In the genomic region with DNA sequence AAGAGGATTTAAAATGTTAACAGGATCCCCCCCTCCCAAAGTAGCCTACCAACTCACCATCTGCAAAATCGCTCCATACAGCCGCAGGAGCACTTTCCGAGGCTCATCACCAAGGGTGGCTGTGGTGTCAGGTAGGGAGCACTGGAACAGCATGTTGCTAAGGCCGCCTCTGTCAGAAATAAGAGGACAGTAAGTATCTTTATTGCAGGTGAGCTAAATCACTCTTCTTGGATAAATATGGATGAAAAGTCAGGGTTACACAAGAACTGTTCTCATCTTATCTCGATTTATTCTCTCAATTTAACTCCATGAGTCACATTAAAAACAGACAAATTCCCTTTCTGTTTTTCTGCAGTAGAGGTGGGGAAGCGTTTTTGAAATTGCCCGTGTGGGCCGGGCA, we compare ENCODE assay signal across 22 cellular contexts. TPM values are rescaled to one million over a fixed set of nuclear protein-coding genes. Genes with fewer than 3 reads are reported as not detected.
DNase-seq lines count a peak whose midpoint lies in the region; TF ChIP-seq lines count a peak whose summit lies in the region.
"Had no signal": no experiment of that assay in that cellular context is flagged by ENCODE, and none has a peak within 500 bp of the region (broad histone marks: within the 10 kb centered on the region; RNA-seq: fewer than 3 reads in every experiment).

No MANE protein-coding gene starts in this region.

- H2AK5ac ChIP-seq in mesenchymal stem cell (ENCODE audit: low read length, severe bottlenecking) = no peak overlapping the region

- BruUV-seq in Calu3 (replicated peaks; lab: Mats Ljungman, UMichigan) (no TSS peak), PC-9 (replicated peaks; lab: Mats Ljungman, UMichigan) (no TSS peak), mammary epithelial cell (replicated peaks; lab: Mats Ljungman, UMichigan) (no TSS peak)

- H2BK15ac ChIP-seq in mesenchymal stem cell (ENCODE audit: low read depth, poor library complexity, severe bottlenecking) = no peak overlapping the region

- H3K36me3 ChIP-seq in PC-9 (ENCODE audit: low read depth) = peaks cover 17% of the 10 kb centered on the region; the same call in 1 of the 2 replicates
- H3K36me3 ChIP-seq in colonic mucosa = no peaks in the 10 kb centered on the region
- no peaks in the 10 kb centered on the region for H3K36me3 ChIP-seq in osteoblast (ENCODE audit: insufficient read depth, low read length)
- H3K36me3 ChIP-seq in mesenchymal stem cell (ENCODE audit: control insufficient read depth in 1 of 2, insufficient read depth in 2 of 2, low read depth in 1 of 2, low read length in 2 of 2) = peaks cover 4 to 8% of the 10 kb centered on the region in 2 experiments
- no peaks in the 10 kb centered on the region for H3K36me3 ChIP-seq in mammary epithelial cell (ENCODE audit: insufficient read depth, low read length)

- DNase-seq in Calu3 (no peak), PC-9 (no peak), colonic mucosa (no peak), osteoblast (ENCODE audit: insufficient read length, low spot score, missing footprints) (peak; percentile 59), osteocyte (ENCODE audit: extremely low spot score, unreplicated experiment) (no peak), mesenchymal stem cell (no peak), mammary epithelial cell (no peak)
- no peak for DNase-seq in effector CD8-positive, alpha-beta T cell (lab: John Stamatoyannopoulos, UW)
- DNase-seq: AML-193; CD4-positive, alpha-beta T cell; KBM-7; MV-4-11; NCI-H1105; NCI-H1436 treated with DMSO at 0.1 percent for 48 hours; NCI-H187 treated with DMSO at 0.1 percent for 48 hours; NCI-H2171 treated with DMSO at 0.1 percent for 48 hours; NCI-H524; NCI-H748 treated with DMSO at 0.1 percent for 48 hours; Right ventricle myocardium superior; RPMI8226 had no signal

- H3K4me3 Mint-ChIP-seq in Calu3 (ENCODE audit: low read depth, unreplicated experiment) = peak overlapping the region; percentile 40
- no peak overlapping the region for H3K4me3 Mint-ChIP-seq in osteocyte (ENCODE audit: unreplicated experiment)
- H3K4me3 Mint-ChIP-seq: CD4-positive, alpha-beta T cell had no signal

- H3K4ac ChIP-seq in mesenchymal stem cell (ENCODE audit: low read depth in 1 of 2, low read length in 2 of 2) = no peak overlapping the region

- H2AFZ ChIP-seq in PC-9 (no peak overlapping the region), osteoblast (ENCODE audit: low read length) (no peak overlapping the region), mesenchymal stem cell (ENCODE audit: low read depth, low read length) (no peak overlapping the region), mammary epithelial cell (ENCODE audit: low read depth, low read length) (no peak overlapping the region)

- in situ Hi-C loops in mammary epithelial cell (cut with MboI; ENCODE audit: low sequenced_read_pairs in 2 of 2) = no loop called here

- no peak overlapping the region for H2BK5ac ChIP-seq in mesenchymal stem cell (ENCODE audit: low read depth, low read length, poor library complexity, severe bottlenecking)

- dilution Hi-C loops in mammary epithelial cell (cut with HindIII; ENCODE audit: low sequenced_read_pairs) = no loop called here

- no peak overlapping the region for H4K91ac ChIP-seq in mesenchymal stem cell (ENCODE audit: low read length)

- no peaks in the 10 kb centered on the region for H3K9me3 ChIP-seq in PC-9 (ENCODE audit: insufficient read depth, low read depth)
- H3K9me3 ChIP-seq in colonic mucosa = no peaks in the 10 kb centered on the region
- H3K9me3 ChIP-seq in osteoblast (ENCODE audit: low read depth, low read length) = no peaks in the 10 kb centered on the region
- H3K9me3 ChIP-seq in mesenchymal stem cell (ENCODE audit: control insufficient read depth, low read length) = no peaks in the 10 kb centered on the region
- no peaks in the 10 kb centered on the region for H3K9me3 ChIP-seq in mammary epithelial cell (replicated peaks; ENCODE audit: insufficient read depth, low read length)
- H3K9me3 ChIP-seq: SJSA1 had no signal

- H3K9me3 Mint-ChIP-seq in Calu3 (ENCODE audit: low read depth, unreplicated experiment) = no peaks in the 10 kb centered on the region
- no peaks in the 10 kb centered on the region for H3K9me3 Mint-ChIP-seq in osteocyte (ENCODE audit: unreplicated experiment)
- H3K9me3 Mint-ChIP-seq: CD4-positive, alpha-beta T cell had no signal

- H3K27ac ChIP-seq in PC-9 (peak overlapping the region; percentile 3; the same call in 1 of the 2 replicates), colonic mucosa (peak overlapping the region; percentile 11), osteoblast (ENCODE audit: low read depth, low read length) (no peak overlapping the region), mesenchymal stem cell (ENCODE audit: low read length, poor library complexity, severe bottlenecking) (no peak overlapping the region), mammary epithelial cell (ENCODE audit: insufficient read depth, low read depth, low read length) (no peak overlapping the region)
- H3K27ac ChIP-seq: BLaER1 treated with 17β-estradiol and CSF1 and Interleukin-3, amounts not matched to agents 10 nM and 100 nM; SJSA1 had no signal

- no peak overlapping the region for H2BK120ac ChIP-seq in mesenchymal stem cell (ENCODE audit: low read depth, low read length)

- intact Hi-C loops in Calu3 (cut with micrococcal nuclease; ENCODE audit: unreplicated experiment) = no loop called here
- intact Hi-C loops in PC-9 (cut with micrococcal nuclease; ENCODE audit: unreplicated experiment) = no loop called here
- intact Hi-C loops in colonic mucosa (cut with DNase I) = no loop called here
- intact Hi-C loops in mammary epithelial cell (cut with micrococcal nuclease) = no loop called here

- H3K27me3 ChIP-seq in PC-9 (ENCODE audit: insufficient read depth, low read depth) = no peaks in the 10 kb centered on the region
- no peaks in the 10 kb centered on the region for H3K27me3 ChIP-seq in colonic mucosa
- no peaks in the 10 kb centered on the region for H3K27me3 ChIP-seq in osteoblast (ENCODE audit: insufficient read depth, low read length)
- H3K27me3 ChIP-seq in mesenchymal stem cell (ENCODE audit: control insufficient read depth in 1 of 2, insufficient read depth in 1 of 2, low read length in 2 of 2) = no peaks in the 10 kb centered on the region
- no peaks in the 10 kb centered on the region for H3K27me3 ChIP-seq in mammary epithelial cell (ENCODE audit: insufficient read depth, low read length)
- H3K27me3 ChIP-seq: BLaER1 treated with 17β-estradiol and CSF1 and Interleukin-3, amounts not matched to agents 10 nM and 100 nM; SJSA1 had no signal

- POLR2A ChIA-PET in PC-9 (lab: Charles Lee; ENCODE audit: unreplicated experiment) = no interaction called here

- CTCF ChIA-PET in Calu3 (lab: Charles Lee) = interaction anchor here (0.6 to 1.3 kb wide), 3 partner anchors 8 to 1013 kb away, joined by 3 read pairs; no protein-coding TSS in a partner anchor
- CTCF ChIA-PET in PC-9 (lab: Charles Lee) = no interaction called here
- CTCF ChIA-PET in mammary epithelial cell (lab: Charles Lee; ENCODE audit: low non-redundant PET) = interaction anchor here (0.7 kb wide), 1 partner anchor 1572 kb away, joined by 4 read pairs; no protein-coding TSS in a partner anchor

- peaks cover 14% of the 10 kb centered on the region for H3K79me1 ChIP-seq in mesenchymal stem cell (replicated peaks; ENCODE audit: low read length, poor library complexity, severe bottlenecking)

- H3K18ac ChIP-seq in mesenchymal stem cell (ENCODE audit: low read depth in 1 of 2, low read length in 2 of 2) = no peak overlapping the region

- no peak overlapping the region for H2BK12ac ChIP-seq in mesenchymal stem cell (ENCODE audit: low read length in 2 of 2)

- no peak overlapping the region for H3K23ac ChIP-seq in mesenchymal stem cell (ENCODE audit: low read length in 2 of 2)

- H3K27me3 Mint-ChIP-seq in Calu3 (ENCODE audit: unreplicated experiment) = no peaks in the 10 kb centered on the region
- no peaks in the 10 kb centered on the region for H3K27me3 Mint-ChIP-seq in osteocyte (ENCODE audit: unreplicated experiment)
- H3K27me3 Mint-ChIP-seq: CD4-positive, alpha-beta T cell had no signal

- no peak overlapping the region for H3K4me2 ChIP-seq in PC-9
- H3K4me2 ChIP-seq in osteoblast (ENCODE audit: insufficient read depth, low read length) = no peak overlapping the region
- H3K4me2 ChIP-seq in mesenchymal stem cell (ENCODE audit: low read length, poor library complexity, severe bottlenecking) = no peak overlapping the region
- no peak overlapping the region for H3K4me2 ChIP-seq in mammary epithelial cell (ENCODE audit: insufficient read depth, low read depth, low read length)
- H3K4me2 ChIP-seq: BLaER1 treated with 17β-estradiol and CSF1 and Interleukin-3, amounts not matched to agents 10 nM and 100 nM had no signal

- TF ChIP-seq CTCF in Calu3 (IDR thresholded peaks at IDR 0.05; ENCODE audit: unreplicated experiment) = no peak
- TF ChIP-seq CTCF in PC-9 (conservative IDR thresholded peaks at IDR 0.05) = no peak
- TF ChIP-seq CTCF in colonic mucosa (IDR thresholded peaks at IDR 0.05) = no peak
- no peak for TF ChIP-seq CTCF in osteoblast (IDR thresholded peaks at IDR 0.05; ENCODE audit: extremely low read depth, low read depth, low read length)
- TF ChIP-seq CTCF in osteocyte (IDR thresholded peaks at IDR 0.05) = no peak
- no peak for TF ChIP-seq CTCF in mammary epithelial cell (conservative IDR thresholded peaks at IDR 0.05 in 1 of 2, IDR thresholded peaks at IDR 0.05 in 1 of 2; ENCODE audit: extremely low read depth in 1 of 2, insufficient read depth in 1 of 2, low read depth in 1 of 2, low read length in 2 of 2)

- H3K79me2 ChIP-seq in PC-9 (ENCODE audit: low read depth) = peaks cover 95% of the 10 kb centered on the region
- peaks cover 25% of the 10 kb centered on the region for H3K79me2 ChIP-seq in osteoblast (ENCODE audit: insufficient read depth, low read length)
- no peaks in the 10 kb centered on the region for H3K79me2 ChIP-seq in mammary epithelial cell (ENCODE audit: insufficient read depth, low read length)

- H3K4me1 Mint-ChIP-seq in Calu3 (ENCODE audit: low read depth, unreplicated experiment) (peaks cover 54% of the 10 kb centered on the region), osteocyte (ENCODE audit: unreplicated experiment) (peaks cover 17% of the 10 kb centered on the region)

- peaks cover 53% of the 10 kb centered on the region for H3F3A ChIP-seq in PC-9 (ENCODE audit: insufficient read depth, low read depth)

- no peak overlapping the region for H3K14ac ChIP-seq in mesenchymal stem cell (ENCODE audit: low read length in 2 of 2)

- peak overlapping the region; percentile 42 for H3K27ac Mint-ChIP-seq in Calu3 (ENCODE audit: unreplicated experiment)
- H3K27ac Mint-ChIP-seq in osteocyte (ENCODE audit: unreplicated experiment) = no peak overlapping the region
- H3K27ac Mint-ChIP-seq: CD4-positive, alpha-beta T cell had no signal

- H4K20me1 ChIP-seq in PC-9 (ENCODE audit: insufficient read depth) (peaks cover 90% of the 10 kb centered on the region), osteoblast (ENCODE audit: insufficient read depth, low read length) (peaks cover 9% of the 10 kb centered on the region), mammary epithelial cell (ENCODE audit: insufficient read depth, low read length) (no peaks in the 10 kb centered on the region)

- H3K9me2 ChIP-seq in PC-9 (ENCODE audit: insufficient read depth) = no peaks in the 10 kb centered on the region

- H3K4me1 ChIP-seq in PC-9 (replicated peaks; ENCODE audit: insufficient read depth) (peaks cover 17% of the 10 kb centered on the region), colonic mucosa (peaks cover 4% of the 10 kb centered on the region), osteoblast (ENCODE audit: insufficient read depth, low read length) (peaks cover 13% of the 10 kb centered on the region), mesenchymal stem cell (ENCODE audit: control insufficient read depth, insufficient read depth, low read depth, low read length) (peaks cover 2% of the 10 kb centered on the region), mammary epithelial cell (ENCODE audit: insufficient read depth, low read length) (peaks cover 5% of the 10 kb centered on the region)
- H3K4me1 ChIP-seq: SJSA1 had no signal

- H4K8ac ChIP-seq in mesenchymal stem cell (ENCODE audit: low read length) = no peak overlapping the region

- 97% methylated on average over 8 of the region's 8 CpGs for WGBS in mesenchymal stem cell
- 97% methylated on average over 8 of the region's 8 CpGs for WGBS in mammary epithelial cell (ENCODE audit: low coverage, missing lambda C conversion rate)

- no peak overlapping the region for H3K4me3 ChIP-seq in PC-9
- no peak overlapping the region for H3K4me3 ChIP-seq in colonic mucosa
- H3K4me3 ChIP-seq in osteoblast (ENCODE audit: insufficient read depth, low read length) = no peak overlapping the region
- no peak overlapping the region for H3K4me3 ChIP-seq in mesenchymal stem cell (ENCODE audit: insufficient read depth in 1 of 2, low read depth in 1 of 2, low read length in 2 of 2)
- no peak overlapping the region for H3K4me3 ChIP-seq in mammary epithelial cell (replicated peaks in 1 of 3; ENCODE audit: insufficient read depth in 1 of 3, low read depth in 2 of 3, low read length in 3 of 3)
- H3K4me3 ChIP-seq: BLaER1 treated with 17β-estradiol and CSF1 and Interleukin-3, amounts not matched to agents 10 nM and 100 nM; SJSA1 had no signal

- H3K9ac ChIP-seq in colonic mucosa (ENCODE audit: low read depth in 2 of 2, low read length in 2 of 2) (no peak overlapping the region), mesenchymal stem cell (ENCODE audit: low read length) (no peak overlapping the region), mammary epithelial cell (ENCODE audit: insufficient read depth, low read length) (no peak overlapping the region)

- H3K36me3 Mint-ChIP-seq in Calu3 (ENCODE audit: insufficient read depth, unreplicated experiment) (peaks cover 53% of the 10 kb centered on the region), osteocyte (ENCODE audit: unreplicated experiment) (peaks cover 8% of the 10 kb centered on the region)

RNA-seq across cellular contexts. Expression of gene CHKA, which starts 24.2 kb away (rescaled TPM):
- total RNA-seq in Calu3 (2022) (100 and 104 TPM in 2 replicates), PC-9 (2021) (84.2 and 90.5 TPM in 2 replicates), colonic mucosa (10 to 100 TPM; 50.1 to 83.7 TPM), osteoblast (26.5 and 29.0 TPM in 2 replicates), osteocyte (38.0 and 39.3 TPM in 2 replicates), mammary epithelial cell (10 to 100 TPM; 11.5 to 13.2 TPM)
- polyA plus RNA-seq in mesenchymal stem cell (2013, experiment 1 of 2) = 22.7 TPM
- polyA plus RNA-seq in mesenchymal stem cell (2013, experiment 2 of 2) = 22.9 TPM
- polyA plus RNA-seq in mammary epithelial cell = 4.4 TPM
- polyA minus RNA-seq in mammary epithelial cell = 15.7 TPM

RNA-seq across cellular contexts. Expression of gene TCIRG1, which starts 58.1 kb away (rescaled TPM):
- total RNA-seq in Calu3 (2022) (42.1 and 49.7 TPM in 2 replicates), PC-9 (2021) (125 and 175 TPM in 2 replicates), colonic mucosa (100 to 1,000 TPM; 133 to 246 TPM), osteoblast (85.4 and 87.5 TPM in 2 replicates), osteocyte (53.0 and 54.2 TPM in 2 replicates), mammary epithelial cell (10 to 100 TPM in 1 of 2 donors, 1 to 10 TPM in 1; 5.0 to 38.9 TPM)
- 84.2 TPM for polyA plus RNA-seq in mesenchymal stem cell (2013, experiment 1 of 2)
- polyA plus RNA-seq in mesenchymal stem cell (2013, experiment 2 of 2) = 79.4 TPM
- polyA plus RNA-seq in mammary epithelial cell = 28.6 TPM
- 23.8 TPM for polyA minus RNA-seq in mammary epithelial cell

Comparison
In these comparisons a context has a peak if more than half of its experiments do, and no peak if none do; other contexts are left out.
1. H3K27ac ChIP-seq: peak in PC-9 (single experiment) and colonic mucosa (single experiment); none in osteoblast (single experiment), mesenchymal stem cell (single experiment) and mammary epithelial cell (single experiment).